ENCODE assay signal across 1 cellular context in the genomic region with DNA sequence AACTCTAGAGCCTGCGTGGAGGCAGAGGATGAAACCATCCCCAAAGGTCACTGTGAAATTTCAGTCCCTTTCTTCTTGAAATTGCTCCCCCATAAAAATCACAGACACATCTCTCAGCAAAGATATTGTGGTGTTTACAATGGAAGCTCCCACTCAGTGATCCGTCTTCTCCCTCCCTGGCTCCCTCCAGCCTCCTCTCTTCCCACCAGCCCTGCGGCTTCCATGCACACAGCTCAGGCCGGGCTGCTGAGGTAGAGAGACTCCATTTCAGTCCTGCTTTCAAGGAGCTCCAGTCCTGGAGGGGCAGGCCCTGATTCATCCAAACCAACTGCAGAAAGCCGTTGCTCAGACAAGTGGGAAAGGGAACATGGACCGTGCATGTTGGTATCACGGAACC.
TF ChIP-seq lines count a peak whose summit lies in the region.

No MANE protein-coding gene starts in this region.

TF ChIP-seq in H1, 55 proteins besides CTCF, POLR2A, EP300 and RAD21 (continued from another document):
- TF ChIP-seq, protein P1, sequence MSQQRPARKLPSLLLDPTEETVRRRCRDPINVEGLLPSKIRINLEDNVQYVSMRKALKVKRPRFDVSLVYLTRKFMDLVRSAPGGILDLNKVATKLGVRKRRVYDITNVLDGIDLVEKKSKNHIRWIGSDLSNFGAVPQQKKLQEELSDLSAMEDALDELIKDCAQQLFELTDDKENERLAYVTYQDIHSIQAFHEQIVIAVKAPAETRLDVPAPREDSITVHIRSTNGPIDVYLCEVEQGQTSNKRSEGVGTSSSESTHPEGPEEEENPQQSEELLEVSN (IDR thresholded peaks at IDR 0.05) = no peak
- TF ChIP-seq TBP (IDR thresholded peaks at IDR 0.05; ENCODE audit: low read depth, low read length) (no peak), BRCA1 (IDR thresholded peaks at IDR 0.05; ENCODE audit: low read depth, low read length) (no peak), NANOG (IDR thresholded peaks at IDR 0.05; ENCODE audit: insufficient read depth, low read depth, low read length, poor library complexity, severe bottlenecking) (no peak), ASH2L (IDR thresholded peaks at IDR 0.05; ENCODE audit: low read length) (no peak), SP4 (IDR thresholded peaks at IDR 0.05; ENCODE audit: low read length) (no peak), BCL11A (IDR thresholded peaks at IDR 0.05; ENCODE audit: low read depth in 2 of 2, low read length in 2 of 2) (no peak), SP1 (IDR thresholded peaks at IDR 0.05; ENCODE audit: low read depth, low read length) (no peak), SRF (IDR thresholded peaks at IDR 0.05; ENCODE audit: low read depth, low read length) (no peak), KDM5A (IDR thresholded peaks at IDR 0.05; ENCODE audit: low read length) (no peak), CREB1 (IDR thresholded peaks at IDR 0.05) (no peak)
- TF ChIP-seq, protein P2, sequence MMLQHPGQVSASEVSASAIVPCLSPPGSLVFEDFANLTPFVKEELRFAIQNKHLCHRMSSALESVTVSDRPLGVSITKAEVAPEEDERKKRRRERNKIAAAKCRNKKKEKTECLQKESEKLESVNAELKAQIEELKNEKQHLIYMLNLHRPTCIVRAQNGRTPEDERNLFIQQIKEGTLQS (IDR thresholded peaks at IDR 0.05; ENCODE audit: insufficient read depth, low read depth, low read length) = no peak
- TF ChIP-seq, protein P3, sequence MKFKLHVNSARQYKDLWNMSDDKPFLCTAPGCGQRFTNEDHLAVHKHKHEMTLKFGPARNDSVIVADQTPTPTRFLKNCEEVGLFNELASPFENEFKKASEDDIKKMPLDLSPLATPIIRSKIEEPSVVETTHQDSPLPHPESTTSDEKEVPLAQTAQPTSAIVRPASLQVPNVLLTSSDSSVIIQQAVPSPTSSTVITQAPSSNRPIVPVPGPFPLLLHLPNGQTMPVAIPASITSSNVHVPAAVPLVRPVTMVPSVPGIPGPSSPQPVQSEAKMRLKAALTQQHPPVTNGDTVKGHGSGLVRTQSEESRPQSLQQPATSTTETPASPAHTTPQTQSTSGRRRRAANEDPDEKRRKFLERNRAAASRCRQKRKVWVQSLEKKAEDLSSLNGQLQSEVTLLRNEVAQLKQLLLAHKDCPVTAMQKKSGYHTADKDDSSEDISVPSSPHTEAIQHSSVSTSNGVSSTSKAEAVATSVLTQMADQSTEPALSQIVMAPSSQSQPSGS (IDR thresholded peaks at IDR 0.05; ENCODE audit: low read length) = no peak
- TF ChIP-seq, protein P4, sequence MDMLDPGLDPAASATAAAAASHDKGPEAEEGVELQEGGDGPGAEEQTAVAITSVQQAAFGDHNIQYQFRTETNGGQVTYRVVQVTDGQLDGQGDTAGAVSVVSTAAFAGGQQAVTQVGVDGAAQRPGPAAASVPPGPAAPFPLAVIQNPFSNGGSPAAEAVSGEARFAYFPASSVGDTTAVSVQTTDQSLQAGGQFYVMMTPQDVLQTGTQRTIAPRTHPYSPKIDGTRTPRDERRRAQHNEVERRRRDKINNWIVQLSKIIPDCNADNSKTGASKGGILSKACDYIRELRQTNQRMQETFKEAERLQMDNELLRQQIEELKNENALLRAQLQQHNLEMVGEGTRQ (IDR thresholded peaks at IDR 0.05; ENCODE audit: low read length) = no peak
